ENCODE assay signal across 8 cellular contexts in the genomic region with DNA sequence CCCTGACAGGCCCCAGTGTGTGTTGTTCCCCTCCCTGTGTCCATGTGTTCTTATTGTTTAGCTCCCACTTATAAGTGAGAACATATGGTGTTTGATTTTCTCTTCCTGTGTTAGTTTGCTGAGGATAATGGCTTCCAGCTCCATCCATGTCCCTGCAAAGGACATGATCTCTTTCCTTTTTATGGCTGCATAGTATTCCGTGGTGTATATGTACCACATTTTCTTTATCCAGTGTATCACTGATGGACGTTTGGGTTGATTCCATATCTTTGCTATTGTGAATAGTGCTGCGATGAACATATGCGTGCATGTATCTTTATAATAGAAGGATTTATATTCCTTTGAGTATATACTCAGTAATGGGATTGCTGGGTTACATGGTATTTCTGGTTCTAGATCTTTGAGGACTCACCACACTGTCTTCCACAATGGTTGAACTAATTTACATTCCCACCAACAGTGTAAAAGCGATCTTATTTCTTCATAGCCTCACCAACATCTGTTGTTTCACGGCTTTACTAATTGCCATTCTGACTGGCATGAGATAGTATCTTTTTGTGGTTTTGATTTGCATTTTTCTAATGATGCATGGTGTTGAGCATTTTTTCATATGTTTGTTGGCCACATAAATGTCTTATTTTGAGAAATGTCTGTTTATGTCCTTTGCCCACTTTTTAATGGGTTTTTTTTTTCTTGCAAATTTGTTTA. TPM values are rescaled to one million over a fixed set of nuclear protein-coding genes. Genes with fewer than 3 reads are reported as not detected.
DNase-seq lines count a peak whose midpoint lies in the region; ATAC-seq, FAIRE-seq and TF ChIP-seq lines count a peak whose summit lies in the region.
"Not testable (repeated sequence)": the region's sequence is repeated elsewhere in the genome, so short reads cannot be mapped to it uniquely, and the experiment has no call there.

No MANE protein-coding gene starts in this region.

- BruUV-seq in A673 (replicated peaks; lab: Mats Ljungman, UMichigan); HepG2 (replicated peaks; lab: Mats Ljungman, UMichigan): not testable (repeated sequence)

- peak; percentile 48 for ATAC-seq in GM19035 (IDR thresholded peaks at IDR 0.05; ENCODE audit: unreplicated experiment)
- ATAC-seq in activated CD8-positive, alpha-beta T cell treated with anti-CD3 and anti-CD28 coated beads, Interleukin-2, amount 10 ng/mL, durations not matched to agents 7 days and 5 days; activated naive CD8-positive, alpha-beta T cell treated with anti-CD3 and anti-CD28 coated beads, Interleukin-2, amount 50 U/mL, for 24 hours; HepG2: not testable (repeated sequence)

- 75% methylated on average over 6 of the region's 6 CpGs for WGBS in HepG2 (ENCODE audit: low lambda C conversion rate)

- not testable (repeated sequence) for H3K9me2 ChIP-seq in SU-DHL-6 (replicated peaks; ENCODE audit: insufficient read depth, low read length)

- TF ChIP-seq CTCF in A673 (conservative IDR thresholded peaks at IDR 0.05; ENCODE audit: low read depth, low read length); SU-DHL-6 (IDR thresholded peaks at IDR 0.05; ENCODE audit: insufficient read depth, low read length, poor library complexity, severe bottlenecking); HepG2 (CRISPR knock-in tag; IDR thresholded peaks at IDR 0.05): not testable (repeated sequence)

- H2AFZ ChIP-seq in SU-DHL-6 (ENCODE audit: low read depth, low read length, severe bottlenecking); HepG2 (ENCODE audit: low read length): not testable (repeated sequence)

- H3F3A ChIP-seq in SU-DHL-6 (ENCODE audit: insufficient read depth) = not testable (repeated sequence)

- in situ Hi-C loops in HepG2 (cut with HindIII; ENCODE audit: extremely low pct_ligation_motif_present, low pct_unique_long_range_greater_than_20kb) = not testable (repeated sequence)

- H3K9ac ChIP-seq in SU-DHL-6 (ENCODE audit: low read length); HepG2 (ENCODE audit: insufficient read depth, low read depth, low read length): not testable (repeated sequence)

- TF ChIP-seq POLR2A in HepG2 (IDR thresholded peaks at IDR 0.05; ENCODE audit: insufficient read depth in 1 of 2, low read depth in 2 of 2, low read length in 2 of 2) = not testable (repeated sequence)

- not testable (repeated sequence) for H3K27me3 Mint-ChIP-seq in IgD-negative memory B cell; activated CD8-positive, alpha-beta T cell treated with anti-CD3 and anti-CD28 coated beads, Interleukin-2, amount 10 ng/mL, durations not matched to agents 7 days and 5 days (ENCODE audit: low read depth); activated naive CD8-positive, alpha-beta T cell treated with anti-CD3 and anti-CD28 coated beads, Interleukin-2, amount 50 U/mL, for 24 hours

- H3K36me3 Mint-ChIP-seq in IgD-negative memory B cell = not testable (repeated sequence)
- peaks cover 70% of the 10 kb centered on the region for H3K36me3 Mint-ChIP-seq in activated CD8-positive, alpha-beta T cell treated with anti-CD3 and anti-CD28 coated beads, Interleukin-2, amount 10 ng/mL, durations not matched to agents 7 days and 5 days (ENCODE audit: low read depth)
- H3K36me3 Mint-ChIP-seq in activated naive CD8-positive, alpha-beta T cell treated with anti-CD3 and anti-CD28 coated beads, Interleukin-2, amount 50 U/mL, for 24 hours (ENCODE audit: low read depth) = peaks cover 50% of the 10 kb centered on the region

- peak overlapping the region; percentile 10 to 73 (median 63) for H3K27ac Mint-ChIP-seq in IgD-negative memory B cell
- peak overlapping the region; percentile 72 for H3K27ac Mint-ChIP-seq in activated CD8-positive, alpha-beta T cell treated with anti-CD3 and anti-CD28 coated beads, Interleukin-2, amount 10 ng/mL, durations not matched to agents 7 days and 5 days
- H3K27ac Mint-ChIP-seq in activated naive CD8-positive, alpha-beta T cell treated with anti-CD3 and anti-CD28 coated beads, Interleukin-2, amount 50 U/mL, for 24 hours = peak overlapping the region; percentile 25

- H3K4me2 ChIP-seq in SU-DHL-6 (ENCODE audit: low read depth, low read length, poor library complexity, severe bottlenecking); HepG2 (ENCODE audit: low read depth, low read length): not testable (repeated sequence)

- not testable (repeated sequence) for H3K36me3 ChIP-seq in A673 (ENCODE audit: insufficient read depth, low read length, poor library complexity, severe bottlenecking); SU-DHL-6 (ENCODE audit: low read length); HepG2 (replicated peaks in 1 of 2; ENCODE audit: control insufficient read depth in 1 of 2, insufficient read depth in 2 of 2, low read length in 2 of 2)

- H4K20me1 ChIP-seq in SU-DHL-6 (ENCODE audit: low read depth, low read length); HepG2 (ENCODE audit: insufficient read depth, low read length): not testable (repeated sequence)

- not testable (repeated sequence) for H3K27ac ChIP-seq in A673 (ENCODE audit: low read depth, low read length, poor library complexity, severe bottlenecking); HepG2 (ENCODE audit: extremely low read length, insufficient read depth, low read length)
- peak overlapping the region; percentile 42; the same call in 1 of the 2 replicates for H3K27ac ChIP-seq in SU-DHL-6 (ENCODE audit: low read depth, low read length)

- not testable (repeated sequence) for H3K4me3 ChIP-seq in A673 (ENCODE audit: low read depth, low read length, poor library complexity, severe bottlenecking); SU-DHL-6 (ENCODE audit: insufficient read depth, low read length, poor library complexity, severe bottlenecking); HepG2 (replicated peaks in 1 of 3; ENCODE audit: insufficient read depth in 1 of 3, low read depth in 2 of 3, low read length in 3 of 3)

- not testable (repeated sequence) for H3K9me3 ChIP-seq in A673 (ENCODE audit: low read depth, low read length, poor library complexity, severe bottlenecking); SU-DHL-6 (ENCODE audit: insufficient read depth, low read length); HepG2 (ENCODE audit: low read length)

- not testable (repeated sequence) for H3K9me3 Mint-ChIP-seq in IgD-negative memory B cell; activated CD8-positive, alpha-beta T cell treated with anti-CD3 and anti-CD28 coated beads, Interleukin-2, amount 10 ng/mL, durations not matched to agents 7 days and 5 days (ENCODE audit: insufficient read depth); activated naive CD8-positive, alpha-beta T cell treated with anti-CD3 and anti-CD28 coated beads, Interleukin-2, amount 50 U/mL, for 24 hours

- H3K4me3 Mint-ChIP-seq in IgD-negative memory B cell = peak overlapping the region in 1 of 4 donors; percentile 65
- not testable (repeated sequence) for H3K4me3 Mint-ChIP-seq in activated CD8-positive, alpha-beta T cell treated with anti-CD3 and anti-CD28 coated beads, Interleukin-2, amount 10 ng/mL, durations not matched to agents 7 days and 5 days
- peak overlapping the region; percentile 5 for H3K4me3 Mint-ChIP-seq in activated naive CD8-positive, alpha-beta T cell treated with anti-CD3 and anti-CD28 coated beads, Interleukin-2, amount 50 U/mL, for 24 hours

- peaks cover 52 to 80% (median 58%) of the 10 kb centered on the region in 3 donors for H3K4me1 Mint-ChIP-seq in IgD-negative memory B cell
- H3K4me1 Mint-ChIP-seq in activated CD8-positive, alpha-beta T cell treated with anti-CD3 and anti-CD28 coated beads, Interleukin-2, amount 10 ng/mL, durations not matched to agents 7 days and 5 days (ENCODE audit: low read depth) = peaks cover 54% of the 10 kb centered on the region
- H3K4me1 Mint-ChIP-seq in activated naive CD8-positive, alpha-beta T cell treated with anti-CD3 and anti-CD28 coated beads, Interleukin-2, amount 50 U/mL, for 24 hours = peaks cover 73% of the 10 kb centered on the region

- intact Hi-C loops in A673 (cut with micrococcal nuclease; ENCODE audit: unreplicated experiment); HepG2 (cut with micrococcal nuclease; ENCODE audit: unreplicated experiment): not testable (repeated sequence)

- not testable (repeated sequence) for TF ChIP-seq EP300 in HepG2 (IDR thresholded peaks at IDR 0.05; ENCODE audit: low read depth in 2 of 2, low read length in 2 of 2); HepG2 (CRISPR knock-in tag; IDR thresholded peaks at IDR 0.05; ENCODE audit: borderline replicate concordance)

- H3K4me1 ChIP-seq in A673 (ENCODE audit: insufficient read depth, low read length, poor library complexity, severe bottlenecking) = peaks cover 10% of the 10 kb centered on the region
- H3K4me1 ChIP-seq in HepG2 (ENCODE audit: insufficient read depth, low read length) = not testable (repeated sequence)

- not testable (repeated sequence) for H3K27me3 ChIP-seq in A673 (replicated peaks; ENCODE audit: insufficient read depth, low read depth, low read length, poor library complexity); SU-DHL-6 (ENCODE audit: low read length); HepG2 (ENCODE audit: control insufficient read depth in 1 of 2, insufficient read depth in 2 of 2, low read length in 2 of 2)

- CTCF ChIA-PET in A673 (lab: Charles Lee) = interaction anchor here (0.7 kb wide), 1 partner anchor 196 kb away, joined by 3 read pairs; no protein-coding TSS in a partner anchor
- CTCF ChIA-PET in activated CD8-positive, alpha-beta T cell treated with anti-CD3 and anti-CD28 coated beads, Interleukin-2, amount 10 ng/mL, durations not matched to agents 7 days and 5 days (lab: Charles Lee) = interaction anchor here (1.4 to 2.4 kb wide), 3 partner anchors 22 to 186 kb away, joined by 3 to 9 read pairs (median 6); no protein-coding TSS in a partner anchor
- CTCF ChIA-PET in HepG2 (lab: Yijun Ruan, JAX; ENCODE audit: low intra/inter-chr PET ratio, low total read pairs) = not testable (repeated sequence)

- not testable (repeated sequence) for TF ChIP-seq RAD21 in HepG2 (CRISPR knock-in tag; IDR thresholded peaks at IDR 0.05)

- peak; percentile 15 for FAIRE-seq in HepG2 (lab: Jason Lieb, UNC)

- DNase-seq in A673 (ENCODE audit: low spot score) (peak; percentile 57), GM04503 (ENCODE audit: low read depth) (peak; percentile 11)
- DNase-seq in activated CD8-positive, alpha-beta T cell treated with anti-CD3 and anti-CD28 coated beads, Interleukin-2, amount 10 ng/mL, durations not matched to agents 7 days and 5 days; activated naive CD8-positive, alpha-beta T cell treated with anti-CD3 and anti-CD28 coated beads, Interleukin-2, amount 50 U/mL, for 24 hours; HepG2 (ENCODE audit: low spot score): not testable (repeated sequence)

- POLR2A ChIA-PET in A673 (lab: Charles Lee; ENCODE audit: low non-redundant PET); activated CD8-positive, alpha-beta T cell treated with anti-CD3 and anti-CD28 coated beads, Interleukin-2, amount 10 ng/mL, durations not matched to agents 7 days and 5 days (lab: Charles Lee); HepG2 (lab: Yijun Ruan, JAX): not testable (repeated sequence)

- peaks cover 63% of the 10 kb centered on the region for H3K79me2 ChIP-seq in SU-DHL-6 (ENCODE audit: insufficient read depth, low read length)
- H3K79me2 ChIP-seq in HepG2 (ENCODE audit: insufficient read depth, low read length) = not testable (repeated sequence)

RNA-seq across cellular contexts. Expression of gene ST6GAL1, which starts 23.8 kb away (rescaled TPM):
- total RNA-seq in A673 (2021) (74.2 and 78.3 TPM in 2 replicates), HepG2 (2016; rRNA removed; fragmentation: Illumina TruSeq; extraction: Trizol) (62.1 and 79.9 TPM in 2 replicates)
- polyA plus RNA-seq in IgD-negative memory B cell (257 TPM), HepG2 (2011; rRNA removed) (163 and 164 TPM in 2 replicates)
- total RNA-seq in activated CD8-positive, alpha-beta T cell treated with anti-CD3 and anti-CD28 coated beads, Interleukin-2, amount 10 ng/mL, durations not matched to agents 7 days and 5 days = 100 to 1,000 TPM in 1 of 2 experiments, 10 to 100 TPM in 1; 99.1 to 109 TPM
- 8.1 and 8.2 TPM in 2 replicates for total RNA-seq in HepG2 (2016; cell fraction: cytosol; rRNA removed; fragmentation: Illumina TruSeq; extraction: Trizol; ENCODE audit: low read depth)
- 62.1 and 78.3 TPM in 2 replicates for total RNA-seq in HepG2 (2016; cell fraction: insoluble cytoplasmic fraction; rRNA removed; fragmentation: Illumina TruSeq; extraction: Trizol)
- total RNA-seq in HepG2 (2016; cell fraction: membrane; rRNA removed; fragmentation: Illumina TruSeq; extraction: Trizol) = 30.2 and 33.0 TPM in 2 replicates
- 91.6 and 101 TPM in 2 replicates for total RNA-seq in HepG2 (2016; cell fraction: nucleus; rRNA removed; fragmentation: Illumina TruSeq; extraction: Trizol)
- 115 and 161 TPM in 2 replicates for polyA plus RNA-seq in HepG2 (2011; cell fraction: cytosol; rRNA removed)
- 50.3 and 65.6 TPM in 2 replicates for polyA plus RNA-seq in HepG2 (2011; cell fraction: nucleus; rRNA removed)
- 189 and 200 TPM in 2 replicates for polyA plus RNA-seq in HepG2 (2012)
- 5.0 and 5.1 TPM in 2 replicates for polyA plus RNA-seq in HepG2 (2016; cell fraction: cytosol; fragmentation: Illumina TruSeq; extraction: Trizol; ENCODE audit: low read depth)
- 49.0 and 50.2 TPM in 2 replicates for polyA plus RNA-seq in HepG2 (2016; cell fraction: insoluble cytoplasmic fraction; fragmentation: Illumina TruSeq; extraction: Trizol; ENCODE audit: low read depth)
- 18.2 and 19.6 TPM in 2 replicates for polyA plus RNA-seq in HepG2 (2016; cell fraction: membrane; fragmentation: Illumina TruSeq; extraction: Trizol; ENCODE audit: low read depth)
- 91.4 and 96.5 TPM in 2 replicates for polyA plus RNA-seq in HepG2 (2016; cell fraction: nucleus; fragmentation: Illumina TruSeq; extraction: Trizol; ENCODE audit: insufficient read depth, low read depth)
- polyA minus RNA-seq in HepG2 (2011; rRNA and poly(A)+ RNA removed; ENCODE audit: low replicate concordance) = 3.2 and 268 TPM in 2 replicates
- polyA minus RNA-seq in HepG2 (2011; cell fraction: cytosol; rRNA and poly(A)+ RNA removed) = 106 and 146 TPM in 2 replicates
- 119 and 177 TPM in 2 replicates for polyA minus RNA-seq in HepG2 (2011; cell fraction: nucleus; rRNA and poly(A)+ RNA removed)
